ENCODE assay signal across 8 cellular contexts in the genomic region with DNA sequence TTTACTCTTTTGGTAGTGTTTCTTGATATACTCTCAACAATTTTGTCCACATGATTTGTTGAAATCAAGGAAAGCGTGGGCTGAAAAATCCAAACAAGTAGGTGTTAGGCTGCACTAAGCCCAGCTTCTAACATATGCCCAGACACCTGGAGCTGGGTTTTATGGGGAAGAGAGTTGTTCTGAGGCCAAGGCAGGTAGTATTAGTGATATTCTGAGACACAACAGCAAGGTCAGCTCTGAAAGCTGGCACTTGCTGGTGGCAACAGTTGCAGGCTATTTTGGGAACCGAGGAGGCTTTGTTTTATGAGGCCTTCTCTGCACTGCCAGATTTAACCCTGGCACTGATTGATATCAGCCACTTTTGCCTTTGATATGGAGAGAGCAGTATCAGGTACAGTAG.
DNase-seq lines count a peak whose midpoint lies in the region; ATAC-seq, FAIRE-seq and TF ChIP-seq lines count a peak whose summit lies in the region.
"Not testable (repeated sequence)": the region's sequence is repeated elsewhere in the genome, so short reads cannot be mapped to it uniquely, and the experiment has no call there.

No MANE protein-coding gene starts in this region.

- not testable (repeated sequence) for H3K27me3 Mint-ChIP-seq in astrocyte (ENCODE audit: low read depth, unreplicated experiment)

- H4K20me1 ChIP-seq in PC-9 (ENCODE audit: insufficient read depth); astrocyte (ENCODE audit: insufficient read depth, low read length); keratinocyte (ENCODE audit: control insufficient read depth, extremely low read depth, insufficient read depth, low read length): not testable (repeated sequence)

- not testable (repeated sequence) for H3K36me3 Mint-ChIP-seq in astrocyte (ENCODE audit: low read depth, unreplicated experiment)

- H3K9ac ChIP-seq in astrocyte (ENCODE audit: low read length); keratinocyte (ENCODE audit: control insufficient read depth, extremely low read depth, insufficient read depth, low read length): not testable (repeated sequence)

- TF ChIP-seq CTCF in C4-2B (conservative IDR thresholded peaks at IDR 0.05); PC-9 (conservative IDR thresholded peaks at IDR 0.05); astrocyte (IDR thresholded peaks at IDR 0.05; ENCODE audit: insufficient read depth, low read depth, low read length); keratinocyte (optimal IDR thresholded peaks at IDR 0.05 in 1 of 3, IDR thresholded peaks at IDR 0.05 in 1 of 3, conservative IDR thresholded peaks at IDR 0.05 in 1 of 3; ENCODE audit: extremely low read depth in 1 of 3, insufficient read depth in 2 of 3, low read length in 3 of 3); pancreas (IDR thresholded peaks at IDR 0.05); stomach (IDR thresholded peaks at IDR 0.05): not testable (repeated sequence)

- DNase-seq in HT-29 (ENCODE audit: low spot score) (peak; percentile 35), PC-9 (peak; percentile 6 to 56), pancreas (peak in 1 of 6 donors; percentile 11), stomach (peak; percentile 31)
- DNase-seq in astrocyte (ENCODE audit: low read depth); Right ventricle myocardium superior; keratinocyte (ENCODE audit: low read depth, low spot score): not testable (repeated sequence)

- H3K9me1 ChIP-seq in keratinocyte (ENCODE audit: control insufficient read depth, extremely low read depth, insufficient read depth, low read length) = not testable (repeated sequence)

- not testable (repeated sequence) for H3K9me3 ChIP-seq in PC-9 (ENCODE audit: insufficient read depth, low read depth); astrocyte (ENCODE audit: insufficient read depth, low read depth, low read length); keratinocyte (ENCODE audit: control insufficient read depth, low read depth, low read length); pancreas; stomach

- H3K36me3 ChIP-seq in PC-9 (ENCODE audit: low read depth); astrocyte (ENCODE audit: insufficient read depth, low read length); keratinocyte (ENCODE audit: control insufficient read depth in 2 of 2, extremely low read depth in 1 of 2, insufficient read depth in 2 of 2, low read length in 2 of 2); pancreas; stomach: not testable (repeated sequence)

- FAIRE-seq in astrocyte (lab: Jason Lieb, UNC); pancreas (lab: Jason Lieb, UNC): not testable (repeated sequence)
- FAIRE-seq in keratinocyte (lab: Jason Lieb, UNC) = peak; percentile 36

- not testable (repeated sequence) for H3K4me3 Mint-ChIP-seq in astrocyte (ENCODE audit: unreplicated experiment)

- H3F3A ChIP-seq in PC-9 (ENCODE audit: insufficient read depth, low read depth) = peaks cover 35% of the 10 kb centered on the region

- H3K4me1 ChIP-seq in PC-9 (replicated peaks; ENCODE audit: insufficient read depth) (peaks cover 68% of the 10 kb centered on the region), pancreas (peaks cover 7 to 19% (median 14%) of the 10 kb centered on the region in 3 donors), stomach (peaks cover 2 to 51% (median 25%) of the 10 kb centered on the region in 4 donors)
- H3K4me1 ChIP-seq in astrocyte (ENCODE audit: insufficient read depth, low read length); keratinocyte (ENCODE audit: control insufficient read depth, extremely low read depth, insufficient read depth, low read length): not testable (repeated sequence)

- dilution Hi-C loops in keratinocyte (cut with MboI; ENCODE audit: extremely low pct_ligation_motif_present, low sequenced_read_pairs) = not testable (repeated sequence)

- peak overlapping the region; percentile 42; the same call in 1 of the 2 replicates for H3K4me3 ChIP-seq in PC-9
- H3K4me3 ChIP-seq in astrocyte (ENCODE audit: insufficient read depth, low read depth, low read length); keratinocyte (ENCODE audit: control insufficient read depth in 2 of 3, extremely low read depth in 1 of 3, insufficient read depth in 2 of 3, low read depth in 1 of 3, low read length in 3 of 3); pancreas; stomach: not testable (repeated sequence)

- not testable (repeated sequence) for TF ChIP-seq EP300 in stomach (IDR thresholded peaks at IDR 0.05)

- TF ChIP-seq POLR2A in stomach (IDR thresholded peaks at IDR 0.05) = not testable (repeated sequence)

- CTCF ChIA-PET in PC-9 (lab: Charles Lee) = interaction anchor here (0.6 kb wide), 1 partner anchor 50 kb away, joined by 4 read pairs; no protein-coding TSS in a partner anchor

- peaks cover 24% of the 10 kb centered on the region for H3K4me1 Mint-ChIP-seq in astrocyte (ENCODE audit: low read depth, unreplicated experiment)

- POLR2A ChIA-PET in PC-9 (lab: Charles Lee; ENCODE audit: unreplicated experiment) = interaction anchor here (0.5 to 0.8 kb wide), 3 partner anchors 60 to 1013 kb away, joined by 3 to 19 read pairs (median 5); no protein-coding TSS in a partner anchor

- peak overlapping the region; percentile 60 for H3K4me2 ChIP-seq in PC-9
- not testable (repeated sequence) for H3K4me2 ChIP-seq in astrocyte (ENCODE audit: low read length); keratinocyte (ENCODE audit: control insufficient read depth, extremely low read depth, insufficient read depth, low read depth, low read length)

- H2AFZ ChIP-seq in PC-9; astrocyte (ENCODE audit: low read depth, low read length); keratinocyte (ENCODE audit: control insufficient read depth, low read length): not testable (repeated sequence)

- peak overlapping the region; percentile 41; the same call in 1 of the 2 replicates for H3K27ac ChIP-seq in C4-2B
- H3K27ac ChIP-seq in PC-9 = peak overlapping the region; percentile 96
- not testable (repeated sequence) for H3K27ac ChIP-seq in astrocyte (ENCODE audit: low read depth, low read length); keratinocyte (ENCODE audit: control insufficient read depth, insufficient read depth, low read length)
- peak overlapping the region in 1 of 4 donors; percentile 33 for H3K27ac ChIP-seq in pancreas
- H3K27ac ChIP-seq in stomach = peak overlapping the region in 3 of 5 donors; percentile 13 to 52 (median 41)

- BruUV-seq in PC-9 (replicated peaks; lab: Mats Ljungman, UMichigan) = TSS peak; percentile 95

- 32 to 39% methylated on average over 2 of the region's 2 CpGs for WGBS in pancreas, 2 donors
- WGBS in stomach, 5 donors = 44 to 76% (median 48%) methylated on average over 1 to 2 of the region's 2 CpGs

- H3K9me2 ChIP-seq in PC-9 (ENCODE audit: insufficient read depth) = not testable (repeated sequence)

- peak; percentile 76 for ATAC-seq in Right ventricle myocardium superior (ENCODE audit: poor library complexity)
- ATAC-seq in pancreas = peak; percentile 35 to 74 (median 62)

- intact Hi-C loops in PC-9 (cut with micrococcal nuclease; ENCODE audit: unreplicated experiment) = loop anchor here (5.0 to 10.0 kb wide), 2 partner anchors 47 to 65 kb away; partner anchors contain the start of genes PPP1R12B and UBE2T
- intact Hi-C loops in Right ventricle myocardium superior (cut with DNase I); pancreas (cut with DNase I); stomach (cut with DNase I; ENCODE audit: low total_unique reads): not testable (repeated sequence)

- peak overlapping the region; percentile 6 for H3K27ac Mint-ChIP-seq in astrocyte (ENCODE audit: unreplicated experiment)

- peaks cover 65% of the 10 kb centered on the region for H3K79me2 ChIP-seq in PC-9 (ENCODE audit: low read depth)
- H3K79me2 ChIP-seq in astrocyte (ENCODE audit: insufficient read depth, low read length); keratinocyte (ENCODE audit: control insufficient read depth, insufficient read depth, low read length): not testable (repeated sequence)

- H3K27me3 ChIP-seq in PC-9 (ENCODE audit: insufficient read depth, low read depth); astrocyte (ENCODE audit: insufficient read depth, low read length); keratinocyte (ENCODE audit: control insufficient read depth, extremely low read depth, insufficient read depth, low read length); pancreas; stomach: not testable (repeated sequence)

- H3K9me3 Mint-ChIP-seq in astrocyte (ENCODE audit: unreplicated experiment) = not testable (repeated sequence)
